In genomic region chr1:152067150-152067549, GRCh38 we compare ENCODE assay signal across 28 cellular contexts.
"Had no signal": no experiment of that assay in that cellular context is flagged by ENCODE, and none has a peak within 500 bp of the region (broad histone marks: within the 10 kb centered on the region; RNA-seq: fewer than 3 reads in every experiment).

No MANE protein-coding gene starts in this region.

- H3K4me3 ChIP-seq: ascending aorta, breast epithelium, cardiac muscle cell, colonic mucosa, esophagus squamous epithelium, gastroesophageal sphincter, heart right ventricle, hepatocyte had no signal

- H3K9me3 ChIP-seq: ascending aorta, breast epithelium, colonic mucosa, esophagus squamous epithelium, gastroesophageal sphincter, heart right ventricle had no signal

- H3K36me3 ChIP-seq: ascending aorta, breast epithelium, cardiac muscle cell, colonic mucosa, esophagus squamous epithelium, gastroesophageal sphincter, heart right ventricle had no signal

- ATAC-seq: activated CD4-positive, alpha-beta T cell treated with anti-CD3 and anti-CD28 coated beads for 36 hours; activated CD8-positive, alpha-beta memory T cell treated with anti-CD3 and anti-CD28 coated beads, Interleukin-2, amount 10 ng/mL, durations not matched to agents 7 days and 5 days; activated CD8-positive, alpha-beta T cell treated with anti-CD3 and anti-CD28 coated beads, Interleukin-2, amount 10 ng/mL, durations not matched to agents 7 days and 5 days; activated naive CD4-positive, alpha-beta T cell treated with anti-CD3 and anti-CD28 coated beads, Interleukin-2, amount 50 U/mL, for 72 hours; gastroesophageal sphincter; heart right ventricle; T-helper 17 cell had no signal

- H3K4me1 ChIP-seq: ascending aorta, breast epithelium, colonic mucosa, esophagus squamous epithelium, gastroesophageal sphincter, heart right ventricle had no signal

- H3K27ac ChIP-seq: ascending aorta, breast epithelium, cardiac muscle cell, colonic mucosa, epithelial cell of prostate, esophagus squamous epithelium, gastroesophageal sphincter, heart right ventricle, hepatocyte had no signal

- DNase-seq: activated CD4-positive, alpha-beta memory T cell treated with anti-CD3 and anti-CD28 coated beads for 36 hours; activated CD4-positive, alpha-beta T cell treated with anti-CD3 and anti-CD28 coated beads for 36 hours; activated CD4-positive, alpha-beta T cell treated with anti-CD3 and anti-CD28 coated beads, Interleukin-2, amount 10 ng/mL, durations not matched to agents 24 days and 14 days; activated CD4-positive, CD25-positive, alpha-beta regulatory T cell; activated CD4-positive, CD25-positive, alpha-beta regulatory T cell treated with anti-CD3 and anti-CD28 coated beads, Interleukin-2, amount 50 U/mL, for 72 hours; activated CD8-positive, alpha-beta memory T cell treated with anti-CD3 and anti-CD28 coated beads, Interleukin-2, amount 10 ng/mL, durations not matched to agents 7 days and 5 days; activated CD8-positive, alpha-beta memory T cell treated with anti-CD3 and anti-CD28 coated beads, Interleukin-2, amount 50 U/mL, for 4 hours; activated CD8-positive, alpha-beta T cell treated with anti-CD3 and anti-CD28 coated beads, Interleukin-2, amount 10 ng/mL, durations not matched to agents 7 days and 5 days; activated effector memory CD4-positive, alpha-beta T cell treated with anti-CD3 and anti-CD28 coated beads, Interleukin-2, amount 50 U/mL, for 16 hours; activated naive CD4-positive, alpha-beta T cell treated with anti-CD3 and anti-CD28 coated beads, Interleukin-2, amount 10 ng/mL, durations not matched to agents 7 days and 5 days; activated naive CD8-positive, alpha-beta T cell treated with anti-CD3 and anti-CD28 coated beads, Interleukin-2, amount 10 ng/mL, durations not matched to agents 7 days and 5 days; activated T-cell treated with anti-CD3 and anti-CD28 coated beads, Interleukin-2, amount 50 U/mL, for 1 hour; activated T-cell treated with anti-CD3 and anti-CD28 coated beads, Interleukin-2, amount 50 U/mL, for 48 hours; central memory CD4-positive, alpha-beta T cell; cerebellar nuclear complex; colonic mucosa; effector CD8-positive, alpha-beta T cell; esophagus squamous epithelium; foreskin melanocyte; heart right ventricle; T-helper 17 cell had no signal

- H3K27me3 ChIP-seq: ascending aorta, cardiac muscle cell, colonic mucosa, hepatocyte had no signal
